In the genomic region with DNA sequence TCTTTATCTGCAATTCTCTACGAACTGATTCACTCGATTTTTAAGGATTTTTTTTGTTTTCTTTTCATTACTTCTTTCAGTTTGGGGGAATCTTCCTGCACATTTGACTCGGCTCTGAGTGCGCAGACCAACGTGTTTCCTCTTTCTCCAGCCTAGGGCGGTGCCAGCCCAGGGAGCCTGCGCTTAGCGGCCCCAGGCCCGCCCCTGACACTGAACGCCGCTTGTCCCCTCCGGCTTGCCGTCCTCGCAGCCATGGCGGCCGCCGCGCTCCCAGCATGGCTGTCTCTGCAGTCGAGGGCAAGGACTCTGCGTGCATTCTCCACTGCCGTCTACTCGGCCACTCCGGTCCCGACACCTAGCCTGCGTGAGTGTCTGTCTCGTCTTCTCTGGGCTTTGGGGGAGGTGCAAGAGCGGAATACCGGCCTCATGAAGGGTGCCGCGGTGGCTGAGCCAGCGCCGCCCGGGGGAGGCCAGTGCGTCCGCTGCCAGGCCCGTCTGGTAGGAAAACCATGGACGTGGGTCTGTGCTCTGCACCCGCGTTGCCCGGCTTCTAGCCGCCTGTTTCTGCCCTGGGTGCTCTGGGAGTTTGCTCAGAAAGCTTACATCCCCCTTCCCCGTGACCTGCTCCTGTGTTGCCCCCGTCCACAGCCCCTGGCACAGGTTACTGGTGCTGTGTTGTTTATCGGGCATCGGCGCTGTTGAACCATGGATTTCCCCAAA, we compare ENCODE assay signal across 1 cellular context.
TF ChIP-seq lines count a peak whose summit lies in the region.

MRPS35 (plus strand) TSS at position 241 of the 720 bp plus-strand sequence; CDS start at position 253, 12 bp downstream.

TF ChIP-seq in GM12878, 131 proteins besides CTCF, POLR2A, EP300 and RAD21 (continued from another document and continues in another):
- TF ChIP-seq GABPA (IDR thresholded peaks at IDR 0.05; ENCODE audit: low read depth) (no peak), ZBTB4 (CRISPR knock-in tag; IDR thresholded peaks at IDR 0.05) (no peak), YY1 (IDR thresholded peaks at IDR 0.05; ENCODE audit: low read depth, low read length) (peak; percentile 100), NFXL1 (IDR thresholded peaks at IDR 0.05; ENCODE audit: borderline replicate concordance) (no peak), ZSCAN29 (IDR thresholded peaks at IDR 0.05) (no peak), POLR2AphosphoS2 (IDR thresholded peaks at IDR 0.05; ENCODE audit: low read depth, low read length) (peak; percentile 70; the same call in 1 of the 2 replicates), REST (IDR thresholded peaks at IDR 0.05; ENCODE audit: low read depth, low read length) (peak; percentile 25; the same call in 1 of the 2 replicates), RFX5 (IDR thresholded peaks at IDR 0.05; ENCODE audit: low read depth, low read length) (no peak), MYC (IDR thresholded peaks at IDR 0.05; ENCODE audit: insufficient read depth, insufficient read length, insufficient replicate concordance, low read length, severe bottlenecking) (peak; percentile 88), FOS (IDR thresholded peaks at IDR 0.05; ENCODE audit: borderline replicate concordance, extremely low read depth, insufficient read length) (no peak), LARP7 (IDR thresholded peaks at IDR 0.05) (peak; percentile 80), JUNB (IDR thresholded peaks at IDR 0.05) (no peak), CBFB (IDR thresholded peaks at IDR 0.05; ENCODE audit: low read depth) (peak; percentile 55), SMAD5 (IDR thresholded peaks at IDR 0.05; ENCODE audit: low read depth) (peak; percentile 70; the same call in 1 of the 2 replicates), MYB (IDR thresholded peaks at IDR 0.05; ENCODE audit: borderline replicate concordance, low read depth, low read length) (no peak), ASH2L (IDR thresholded peaks at IDR 0.05; ENCODE audit: borderline replicate concordance, low read depth) (no peak), TCF3 (IDR thresholded peaks at IDR 0.05; ENCODE audit: borderline replicate concordance, insufficient read depth, low read depth, low read length) (0 out of 2 replicates have a peak, but pooled peaks have one; percentile 44), SREBF2 (IDR thresholded peaks at IDR 0.05; ENCODE audit: low read length) (no peak), ZZZ3 (IDR thresholded peaks at IDR 0.05; ENCODE audit: control insufficient read depth, insufficient read length, low read depth) (no peak), HDAC6 (IDR thresholded peaks at IDR 0.05; ENCODE audit: unreplicated experiment) (no peak), MXI1 (IDR thresholded peaks at IDR 0.05; ENCODE audit: low read depth, low read length) (peak; percentile 97), NBN (IDR thresholded peaks at IDR 0.05) (peak; percentile 76), TCF7 (IDR thresholded peaks at IDR 0.05; ENCODE audit: borderline replicate concordance) (no peak), ZBED1 (IDR thresholded peaks at IDR 0.05; ENCODE audit: borderline replicate concordance) (no peak), RELA (IDR thresholded peaks at IDR 0.05; ENCODE audit: borderline replicate concordance, partially characterized antibody) (peak; percentile 35), SMC3 (IDR thresholded peaks at IDR 0.05; ENCODE audit: borderline replicate concordance, low read length) (no peak), CEBPZ (IDR thresholded peaks at IDR 0.05; ENCODE audit: low read depth, low read length) (no peak), MTA3 (IDR thresholded peaks at IDR 0.05; ENCODE audit: borderline replicate concordance, low read length) (peak; percentile 64; the same call in 1 of the 2 replicates), BRCA1 (IDR thresholded peaks at IDR 0.05; ENCODE audit: low read depth, low read length) (no peak), IRF5 (IDR thresholded peaks at IDR 0.05; ENCODE audit: borderline replicate concordance) (no peak), FOXM1 (IDR thresholded peaks at IDR 0.05; ENCODE audit: low read depth, low read length) (no peak), ATF7 (IDR thresholded peaks at IDR 0.05; ENCODE audit: low read depth) (no peak), CBX5 (IDR thresholded peaks at IDR 0.05; ENCODE audit: low read depth) (peak; percentile 72), ZNF24 (IDR thresholded peaks at IDR 0.05) (no peak), TBL1XR1 (IDR thresholded peaks at IDR 0.05; ENCODE audit: low read depth, low read length) (peak; percentile 45; the same call in 1 of the 2 replicates), IKZF1 (conservative IDR thresholded peaks at IDR 0.05) (peak; percentile 82; the same call in 1 of the 2 replicates), CEBPB (IDR thresholded peaks at IDR 0.05; ENCODE audit: borderline replicate concordance in 1 of 2, low read depth in 2 of 2, low read length in 2 of 2) (no peak), RCOR1 (conservative IDR thresholded peaks at IDR 0.05; ENCODE audit: low read depth, low read length) (no peak)
- TF ChIP-seq, protein P1, sequence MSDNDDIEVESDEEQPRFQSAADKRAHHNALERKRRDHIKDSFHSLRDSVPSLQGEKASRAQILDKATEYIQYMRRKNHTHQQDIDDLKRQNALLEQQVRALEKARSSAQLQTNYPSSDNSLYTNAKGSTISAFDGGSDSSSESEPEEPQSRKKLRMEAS (IDR thresholded peaks at IDR 0.05; ENCODE audit: low read depth, low read length) = peak; percentile 94
- TF ChIP-seq, protein P2, sequence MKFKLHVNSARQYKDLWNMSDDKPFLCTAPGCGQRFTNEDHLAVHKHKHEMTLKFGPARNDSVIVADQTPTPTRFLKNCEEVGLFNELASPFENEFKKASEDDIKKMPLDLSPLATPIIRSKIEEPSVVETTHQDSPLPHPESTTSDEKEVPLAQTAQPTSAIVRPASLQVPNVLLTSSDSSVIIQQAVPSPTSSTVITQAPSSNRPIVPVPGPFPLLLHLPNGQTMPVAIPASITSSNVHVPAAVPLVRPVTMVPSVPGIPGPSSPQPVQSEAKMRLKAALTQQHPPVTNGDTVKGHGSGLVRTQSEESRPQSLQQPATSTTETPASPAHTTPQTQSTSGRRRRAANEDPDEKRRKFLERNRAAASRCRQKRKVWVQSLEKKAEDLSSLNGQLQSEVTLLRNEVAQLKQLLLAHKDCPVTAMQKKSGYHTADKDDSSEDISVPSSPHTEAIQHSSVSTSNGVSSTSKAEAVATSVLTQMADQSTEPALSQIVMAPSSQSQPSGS (IDR thresholded peaks at IDR 0.05; ENCODE audit: low read length) = no peak
- TF ChIP-seq, protein P3, sequence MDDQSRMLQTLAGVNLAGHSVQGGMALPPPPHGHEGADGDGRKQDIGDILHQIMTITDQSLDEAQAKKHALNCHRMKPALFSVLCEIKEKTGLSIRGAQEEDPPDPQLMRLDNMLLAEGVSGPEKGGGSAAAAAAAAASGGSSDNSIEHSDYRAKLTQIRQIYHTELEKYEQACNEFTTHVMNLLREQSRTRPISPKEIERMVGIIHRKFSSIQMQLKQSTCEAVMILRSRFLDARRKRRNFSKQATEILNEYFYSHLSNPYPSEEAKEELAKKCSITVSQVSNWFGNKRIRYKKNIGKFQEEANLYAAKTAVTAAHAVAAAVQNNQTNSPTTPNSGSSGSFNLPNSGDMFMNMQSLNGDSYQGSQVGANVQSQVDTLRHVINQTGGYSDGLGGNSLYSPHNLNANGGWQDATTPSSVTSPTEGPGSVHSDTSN (IDR thresholded peaks at IDR 0.05; ENCODE audit: insufficient replicate concordance, low read depth, low read length) = no peak
- TF ChIP-seq, protein P4, sequence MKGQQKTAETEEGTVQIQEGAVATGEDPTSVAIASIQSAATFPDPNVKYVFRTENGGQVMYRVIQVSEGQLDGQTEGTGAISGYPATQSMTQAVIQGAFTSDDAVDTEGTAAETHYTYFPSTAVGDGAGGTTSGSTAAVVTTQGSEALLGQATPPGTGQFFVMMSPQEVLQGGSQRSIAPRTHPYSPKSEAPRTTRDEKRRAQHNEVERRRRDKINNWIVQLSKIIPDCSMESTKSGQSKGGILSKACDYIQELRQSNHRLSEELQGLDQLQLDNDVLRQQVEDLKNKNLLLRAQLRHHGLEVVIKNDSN (IDR thresholded peaks at IDR 0.05; ENCODE audit: borderline replicate concordance, extremely low read length, insufficient read depth, low read depth, low read length) = no peak
- TF ChIP-seq, protein P5, sequence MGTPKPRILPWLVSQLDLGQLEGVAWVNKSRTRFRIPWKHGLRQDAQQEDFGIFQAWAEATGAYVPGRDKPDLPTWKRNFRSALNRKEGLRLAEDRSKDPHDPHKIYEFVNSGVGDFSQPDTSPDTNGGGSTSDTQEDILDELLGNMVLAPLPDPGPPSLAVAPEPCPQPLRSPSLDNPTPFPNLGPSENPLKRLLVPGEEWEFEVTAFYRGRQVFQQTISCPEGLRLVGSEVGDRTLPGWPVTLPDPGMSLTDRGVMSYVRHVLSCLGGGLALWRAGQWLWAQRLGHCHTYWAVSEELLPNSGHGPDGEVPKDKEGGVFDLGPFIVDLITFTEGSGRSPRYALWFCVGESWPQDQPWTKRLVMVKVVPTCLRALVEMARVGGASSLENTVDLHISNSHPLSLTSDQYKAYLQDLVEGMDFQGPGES (IDR thresholded peaks at IDR 0.05) = no peak
